Comparison of ENCODE assay signal across 8 cellular contexts in the genomic region with DNA sequence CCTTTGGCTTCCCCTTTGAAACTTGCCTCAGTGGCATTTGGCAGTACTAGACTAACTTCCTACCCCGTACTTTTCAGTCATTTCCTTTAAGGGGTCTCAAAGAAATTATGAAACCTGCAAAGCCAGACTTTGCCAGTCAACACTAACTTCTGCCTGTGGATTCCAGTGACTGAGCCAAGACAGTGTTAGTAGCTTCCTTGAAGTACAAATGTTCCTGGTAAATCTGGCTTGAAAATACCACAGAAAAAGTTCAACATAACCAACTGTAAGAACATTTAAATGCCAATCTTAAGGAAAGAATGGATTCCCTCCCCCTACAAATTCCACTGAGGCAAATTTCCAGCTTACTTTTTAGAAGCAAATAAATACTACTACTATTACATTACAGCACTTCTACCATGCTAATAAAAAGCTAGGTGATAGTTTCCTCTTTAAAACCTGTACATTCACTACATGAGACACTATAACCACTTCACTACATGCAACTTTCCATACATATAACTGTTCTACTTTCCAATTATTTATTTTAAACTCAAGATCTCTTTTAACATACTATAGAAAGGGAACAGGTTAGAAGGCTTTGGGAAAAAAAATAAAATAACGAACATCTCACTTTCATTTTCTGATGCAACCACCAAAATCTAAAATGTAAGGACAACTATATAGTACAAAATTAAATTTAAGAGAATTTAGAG. TPM values are rescaled to one million over a fixed set of nuclear protein-coding genes. Genes with fewer than 3 reads are reported as not detected.
DNase-seq lines count a peak whose midpoint lies in the region; ATAC-seq, FAIRE-seq and TF ChIP-seq lines count a peak whose summit lies in the region.

No MANE protein-coding gene starts in this region.

- CTCF ChIA-PET in Panc1 (lab: Charles Lee) = no interaction called here

- H3K9ac ChIP-seq in ES-I3 (ENCODE audit: low read depth, low read length) = peak overlapping the region; percentile 55; the same call in 1 of the 2 replicates

- 23% methylated on average over 2 of the region's 2 CpGs for WGBS in esophagus muscularis mucosa
- WGBS in psoas muscle, 3 donors = 40 to 46% (median 44%) methylated on average over 2 of the region's 2 CpGs

- H3K27me3 ChIP-seq in Panc1 (ENCODE audit: control insufficient read depth, insufficient read depth, low read length) = no peaks in the 10 kb centered on the region
- no peaks in the 10 kb centered on the region for H3K27me3 ChIP-seq in esophagus muscularis mucosa
- no peaks in the 10 kb centered on the region for H3K27me3 ChIP-seq in psoas muscle (ENCODE audit: insufficient read depth in 3 of 3, low read length in 2 of 3)

- ATAC-seq in Panc1 (no peak), psoas muscle (no peak), HG03025 (IDR thresholded peaks at IDR 0.05; ENCODE audit: low FRiP score, unreplicated experiment) (no peak), GM21528 (IDR thresholded peaks at IDR 0.05; ENCODE audit: low FRiP score, unreplicated experiment) (no peak)

- H3K9me3 ChIP-seq in ES-I3 (ENCODE audit: control insufficient read depth, insufficient read depth, low read length) = no peaks in the 10 kb centered on the region
- no peaks in the 10 kb centered on the region for H3K9me3 ChIP-seq in Panc1 (ENCODE audit: control insufficient read depth, insufficient read depth, low read depth, low read length)
- no peaks in the 10 kb centered on the region for H3K9me3 ChIP-seq in esophagus muscularis mucosa
- H3K9me3 ChIP-seq in psoas muscle = no peaks in the 10 kb centered on the region

- no TSS peak for BruUV-seq in Panc1 (replicated peaks; lab: Mats Ljungman, UMichigan)

- in situ Hi-C loops in Panc1 (cut with HindIII; ENCODE audit: low pct_unique_long_range_greater_than_20kb, low sequenced_read_pairs) = no loop called here

- POLR2A ChIA-PET in Panc1 (lab: Charles Lee) = interaction anchor here (0.6 kb wide), 1 partner anchor 43 kb away, joined by 6 read pairs; no protein-coding TSS in a partner anchor

- no peak for FAIRE-seq in D721Med (lab: Jason Lieb, UNC)

- intact Hi-C loops in Panc1 (cut with micrococcal nuclease; ENCODE audit: unreplicated experiment) (no loop called here), esophagus muscularis mucosa (cut with DNase I) (loop anchor here (5.0 to 10.0 kb wide), 2 partner anchors 63 to 85 kb away; no protein-coding TSS in a partner anchor), psoas muscle (cut with DNase I) (loop anchor here in 1 of 2 donors (5.0 kb wide), 2 partner anchors 90 to 170 kb away; no protein-coding TSS in a partner anchor)

- DNase-seq in Panc1 (ENCODE audit: low read depth, low spot score) (no peak), esophagus muscularis mucosa (ENCODE audit: extremely low spot score) (no peak), psoas muscle (no peak), D721Med (ENCODE audit: insufficient read length, low spot score) (no peak), NCI-H1105 treated with DMSO at 0.1 percent for 48 hours (lab: John Stamatoyannopoulos, UW) (no peak)

- H3K27ac ChIP-seq in Panc1 (ENCODE audit: low read length) (peak overlapping the region; percentile 59; the same call in 1 of the 2 replicates), esophagus muscularis mucosa (replicated peaks in 1 of 4) (peak overlapping the region; percentile 92 to 99 (median 98)), psoas muscle (peak overlapping the region; percentile 1)

- TF ChIP-seq EP300 in esophagus muscularis mucosa (IDR thresholded peaks at IDR 0.05) = no peak

- no peaks in the 10 kb centered on the region for H3K36me3 ChIP-seq in ES-I3 (ENCODE audit: insufficient read depth, low read length)
- H3K36me3 ChIP-seq in Panc1 (ENCODE audit: control insufficient read depth, insufficient read depth, low read length) = no peaks in the 10 kb centered on the region
- H3K36me3 ChIP-seq in esophagus muscularis mucosa = no peaks in the 10 kb centered on the region
- H3K36me3 ChIP-seq in psoas muscle (ENCODE audit: insufficient read depth in 1 of 2, low read depth in 1 of 2) = no peaks in the 10 kb centered on the region

- H3K4me1 ChIP-seq in ES-I3 (ENCODE audit: insufficient read depth, low read length) (peaks cover 15% of the 10 kb centered on the region), Panc1 (ENCODE audit: control insufficient read depth, insufficient read depth, low read length) (peaks cover 16% of the 10 kb centered on the region), esophagus muscularis mucosa (peaks cover 30 to 61% (median 57%) of the 10 kb centered on the region in 4 donors), psoas muscle (peaks cover 4% of the 10 kb centered on the region)

- TF ChIP-seq CTCF in Panc1 (IDR thresholded peaks at IDR 0.05) = no peak
- no peak for TF ChIP-seq CTCF in esophagus muscularis mucosa (IDR thresholded peaks at IDR 0.05)
- no peak for TF ChIP-seq CTCF in psoas muscle (IDR thresholded peaks at IDR 0.05)
- TF ChIP-seq CTCF in D721Med (IDR thresholded peaks at IDR 0.05; ENCODE audit: insufficient read depth, missing control alignments) = no peak

- TF ChIP-seq POLR2A in esophagus muscularis mucosa (IDR thresholded peaks at IDR 0.05; ENCODE audit: low read depth) = no peak

- H3K4me3 ChIP-seq in Panc1 (ENCODE audit: low read depth in 2 of 2, low read length in 2 of 2) = peak overlapping the region in 1 of 2 experiments; percentile 76; a peak in 2 of 4 replicates
- peak overlapping the region; percentile 68 to 100 (median 96) for H3K4me3 ChIP-seq in esophagus muscularis mucosa
- peak overlapping the region; percentile 96 for H3K4me3 ChIP-seq in psoas muscle

RNA-seq across cellular contexts. Expression of gene PELI1, which starts 2.4 kb away (rescaled TPM):
- total RNA-seq in Panc1 (2021; ENCODE audit: unreplicated experiment) (6.7 TPM), esophagus muscularis mucosa (10 to 100 TPM; 13.7 to 31.1 (median 19.7) TPM), psoas muscle (1 to 10 TPM; 5.7 to 7.6 (median 6.9) TPM)
- 3.8 TPM for polyA plus RNA-seq in Panc1 (2012; ENCODE audit: insufficient read length)
- 1 to 10 TPM; 4.4 to 7.1 (median 5.9) TPM for polyA plus RNA-seq in psoas muscle

Comparison
In these comparisons a context has a peak if more than half of its experiments do, and no peak if none do; other contexts are left out.
1. H3K27ac ChIP-seq: peak in every context shown above with its lines; median percentile 98 in esophagus muscularis mucosa; 59 in Panc1; 1 in psoas muscle.